8 cellular contexts compared by ENCODE assay signal in genomic region chr1:35557611-35558373, GRCh38. TPM values are rescaled to one million over a fixed set of nuclear protein-coding genes. Genes with fewer than 3 reads are reported as not detected.
A peak's percentile ranks its signal among the peaks of the same experiment; 100 is the strongest.
DNase-seq lines count a peak whose midpoint lies in the region; TF ChIP-seq lines count a peak whose summit lies in the region.

Gene NCDN, plus strand, starts transcription at chr1:35557799. Its CDS starts 392 bp downstream, at chr1:35558191.

- DNase-seq in GDM1 (lab: John Stamatoyannopoulos, UW), result peak; percentile 95
- peak; percentile 91 for DNase-seq in MV-4-11 (lab: John Stamatoyannopoulos, UW)
- peak; percentile 95 for DNase-seq in SK-MEL-5 (ENCODE audit: low read depth, low spot score)
- DNase-seq in activated naive CD4-positive, alpha-beta T cell treated with Interleukin-2 at 50 U/mL for 16 hours, result peak; percentile 97
- peak; percentile 97 for DNase-seq in foreskin melanocyte
- peak; percentile 96 for DNase-seq in neuronal stem cell (ENCODE audit: low spot score)
- peak in 48 of 49 donors; percentile 78 to 100 (median 95) for DNase-seq in substantia nigra (lab: John Stamatoyannopoulos, UW)

- H3K14ac ChIP-seq in neuronal stem cell (ENCODE audit: low read length), result peak within 1 kb of the TSS; percentile 99

- peak within 1 kb of the TSS; percentile 90 for H3K4me2 ChIP-seq in neuronal stem cell (ENCODE audit: insufficient read depth, low read length, poor library complexity, severe bottlenecking)

- H3K27me3 ChIP-seq in neuronal stem cell (ENCODE audit: control insufficient read depth in 3 of 3, insufficient read depth in 3 of 3, low read depth in 1 of 3, low read length in 3 of 3), result no peaks in the 10 kb centered on the region

- in situ Hi-C loops in SK-MEL-5 (cut with HindIII; ENCODE audit: low pct_unique_long_range_greater_than_20kb, low sequenced_read_pairs), result no loop called here

- H2BK5ac ChIP-seq in neuronal stem cell (ENCODE audit: low read length), result peak within 1 kb of the TSS; percentile 100

- peak within 1 kb of the TSS; percentile 3 for H4K91ac ChIP-seq in neuronal stem cell (ENCODE audit: low read depth, low read length, poor library complexity)

- H3K9me3 ChIP-seq in HEK293 (ENCODE audit: control insufficient read depth, insufficient read depth, low read depth, low read length) (no peaks in the 10 kb centered on the region), neuronal stem cell (replicated peaks in 1 of 2; ENCODE audit: control insufficient read depth in 2 of 2, insufficient read depth in 1 of 2, low read depth in 1 of 2, low read length in 2 of 2) (no peaks in the 10 kb centered on the region)

- POLR2A ChIA-PET in HEK293 (lab: Yijun Ruan, JAX), result interaction anchor here (0.5 to 2.0 kb wide), 13 partner anchors 11 to 1565 kb away, joined by 3 to 22 read pairs (median 3); partner anchors contain the start of genes CLSPN, SFPQ, SMIM12 and TFAP2E

- H3K4ac ChIP-seq in neuronal stem cell (ENCODE audit: low read length), result peak within 1 kb of the TSS; percentile 90

- H3K27ac ChIP-seq in HEK293 (ENCODE audit: extremely low read depth, low read depth, low read length), result peak within 1 kb of the TSS; percentile 96
- H3K27ac ChIP-seq in neuronal stem cell (replicated peaks; ENCODE audit: low read length), result peak within 1 kb of the TSS; percentile 98
- H3K27ac ChIP-seq in substantia nigra (ENCODE audit: low read depth, low read length, poor library complexity, severe bottlenecking), result peak within 1 kb of the TSS; percentile 99

- peak within 1 kb of the TSS; percentile 99 for H2AFZ ChIP-seq in neuronal stem cell (ENCODE audit: low read length)

- H2BK15ac ChIP-seq in neuronal stem cell (ENCODE audit: low read length), result peak within 1 kb of the TSS; percentile 85

- peak within 1 kb of the TSS; percentile 99 for H3K9ac ChIP-seq in neuronal stem cell (ENCODE audit: low read depth, low read length, poor library complexity)

- H3K23ac ChIP-seq in neuronal stem cell (ENCODE audit: low read depth, low read length, poor library complexity), result peak within 1 kb of the TSS; percentile 99

- H3K36me3 ChIP-seq in HEK293 (ENCODE audit: control insufficient read depth in 2 of 2, insufficient read depth in 1 of 2, low read length in 2 of 2) (peaks cover 6 to 52% of the 10 kb centered on the region in 2 experiments; a peak in 2 of 3 replicates), neuronal stem cell (replicated peaks in 1 of 2; ENCODE audit: control insufficient read depth in 2 of 2, insufficient read depth in 2 of 2, low read length in 2 of 2) (peaks cover 10 to 43% of the 10 kb centered on the region in 2 donors)

- peak within 1 kb of the TSS; percentile 100 for H3K18ac ChIP-seq in neuronal stem cell (ENCODE audit: low read length)

- CTCF ChIA-PET in HEK293 (lab: Yijun Ruan, JAX), result interaction anchor here (0.6 to 2.6 kb wide), 3 partner anchors 107 to 169 kb away, joined by 3 to 10 read pairs (median 3); no protein-coding TSS in a partner anchor

- no peak within 1 kb of the TSS for H4K8ac ChIP-seq in neuronal stem cell (ENCODE audit: low read depth, low read length)

- peak; percentile 10; the same call in 1 of the 2 replicates for TF ChIP-seq CTCF in HEK293 (tag by site-specific recombination; IDR thresholded peaks at IDR 0.05)

- H3K4me3 ChIP-seq in HEK293 (ENCODE audit: low read depth, low read length), result peak within 1 kb of the TSS; percentile 95
- H3K4me3 ChIP-seq in neuronal stem cell (ENCODE audit: low read length in 2 of 2), result peak within 1 kb of the TSS; percentile 88 to 94

- H3K4me1 ChIP-seq in HEK293 (ENCODE audit: control insufficient read depth, insufficient read depth, low read length), result peaks cover 27% of the 10 kb centered on the region
- peaks cover 11 to 27% of the 10 kb centered on the region in 2 donors for H3K4me1 ChIP-seq in neuronal stem cell (ENCODE audit: control insufficient read depth in 2 of 2, insufficient read depth in 1 of 2, low read depth in 1 of 2, low read length in 2 of 2)

- H2AK5ac ChIP-seq in neuronal stem cell (ENCODE audit: low read depth, low read length), result peak within 1 kb of the TSS; percentile 36

- peaks cover 5% of the 10 kb centered on the region for H3K79me1 ChIP-seq in neuronal stem cell (ENCODE audit: low read depth, low read length)

- H2BK120ac ChIP-seq in neuronal stem cell (ENCODE audit: low read depth, low read length), result peak within 1 kb of the TSS; percentile 99

- WGBS in neuronal stem cell (ENCODE audit: extremely low coverage in 2 of 2, insufficient read length in 2 of 2, insufficient replicate concordance in 1 of 2), 2 donors, result no CpG with 5 or more reads among the region's 58 CpGs

- no peak within 1 kb of the TSS for H2BK12ac ChIP-seq in neuronal stem cell (ENCODE audit: low read length)

TF ChIP-seq in HEK293, 187 proteins besides CTCF, POLR2A, EP300 and RAD21 (continues in another document):
- no peak; the same call in 1 of the 2 replicates for TF ChIP-seq ZNF645 (tag by site-specific recombination; IDR thresholded peaks at IDR 0.05)
- peak; percentile 95 for TF ChIP-seq EGR2 (tag by site-specific recombination; IDR thresholded peaks at IDR 0.05; ENCODE audit: low read depth)
- TF ChIP-seq ZNF660 (tag by site-specific recombination; IDR thresholded peaks at IDR 0.05), result no peak; the same call in 1 of the 2 replicates
- TF ChIP-seq ATF2 (tag by site-specific recombination; IDR thresholded peaks at IDR 0.05; ENCODE audit: low read depth), result peak; percentile 88
- no peak for TF ChIP-seq ZNF521 (tag by site-specific recombination; IDR thresholded peaks at IDR 0.05)
- TF ChIP-seq ZNF561 (tag by site-specific recombination; IDR thresholded peaks at IDR 0.05; ENCODE audit: borderline replicate concordance), result peak; percentile 36
- TF ChIP-seq ZNF324 (tag by site-specific recombination; IDR thresholded peaks at IDR 0.05), result peak; percentile 92
- no peak for TF ChIP-seq TCF7L2 (IDR thresholded peaks at IDR 0.05; ENCODE audit: borderline replicate concordance, low read depth, low read length)
- TF ChIP-seq ZNF362 (tag by site-specific recombination; IDR thresholded peaks at IDR 0.05), result no peak
- TF ChIP-seq ZNF391 (tag by site-specific recombination; IDR thresholded peaks at IDR 0.05; ENCODE audit: borderline replicate concordance, low read depth), result peak; percentile 73; the same call in 1 of the 2 replicates
- peak; percentile 99 for TF ChIP-seq KLF8 (tag by site-specific recombination; IDR thresholded peaks at IDR 0.05)
- peak; percentile 41 for TF ChIP-seq WT1 (tag by site-specific recombination; IDR thresholded peaks at IDR 0.05)
- TF ChIP-seq BCL11A (tag by site-specific recombination; IDR thresholded peaks at IDR 0.05; ENCODE audit: low read depth), result 0 out of 2 replicates have a peak, but pooled peaks have one; percentile 49
- peak; percentile 14; the same call in 1 of the 2 replicates for TF ChIP-seq OSR2 (tag by site-specific recombination; IDR thresholded peaks at IDR 0.05)
- TF ChIP-seq ZNF302 (tag by site-specific recombination; IDR thresholded peaks at IDR 0.05; ENCODE audit: low read depth), result no peak
- no peak for TF ChIP-seq ZNF704 (tag by site-specific recombination; IDR thresholded peaks at IDR 0.05)

RNA-seq across cellular contexts. Expression of gene NCDN, which starts in this region (rescaled TPM):
- 13.4 and 16.2 TPM in 2 replicates for total RNA-seq in SK-MEL-5 (2014; rRNA removed; shearing (Covaris generic))
- 52.8 and 59.0 TPM in 2 replicates for polyA plus RNA-seq in SK-MEL-5 (2015; cell fraction: cytosol; rRNA removed)
- 45.8 and 48.9 TPM in 2 replicates for polyA plus RNA-seq in SK-MEL-5 (2015; cell fraction: nucleus; rRNA removed)
- polyA plus RNA-seq in neuronal stem cell (2013, experiment 1 of 2), result 9.2 TPM
- polyA plus RNA-seq in neuronal stem cell (2013, experiment 2 of 2), result 9.4 TPM

Comparison
In these comparisons a context has a peak if more than half of its experiments do, and no peak if none do; other contexts are left out.
1. Peak in every context shown above with its lines: DNase-seq, H3K4me3 ChIP-seq and H3K27ac ChIP-seq.